ENCODE assay signal across 8 cellular contexts in genomic region chr9:136245194-136246150, GRCh38. TPM values are rescaled to one million over a fixed set of nuclear protein-coding genes. Genes with fewer than 3 reads are reported as not detected.
A peak's percentile ranks its signal among the peaks of the same experiment; 100 is the strongest.
DNase-seq lines count a peak whose midpoint lies in the region; ATAC-seq, FAIRE-seq and TF ChIP-seq lines count a peak whose summit lies in the region.

Gene QSOX2, minus strand, starts transcription at chr9:136245812. Its CDS starts 9 bp downstream, at chr9:136245803.

- no peak for TF ChIP-seq CTCF in heart left ventricle (IDR thresholded peaks at IDR 0.05)
- TF ChIP-seq CTCF in transverse colon (IDR thresholded peaks at IDR 0.05), result no peak

- in situ Hi-C loops in transverse colon (cut with MboI; ENCODE audit: low pct_ligation_motif_present in 1 of 4, low pct_unique_long_range_greater_than_20kb in 1 of 4, low sequenced_read_pairs in 3 of 4), result no loop called here

- H3K4me1 ChIP-seq in adipocyte (ENCODE audit: control insufficient read depth, insufficient read depth, low read length) (peaks cover 14% of the 10 kb centered on the region), heart left ventricle (peaks cover 3 to 44% (median 21%) of the 10 kb centered on the region in 12 donors), transverse colon (peaks cover 8 to 19% (median 16%) of the 10 kb centered on the region in 4 donors)

- H3K27me3 ChIP-seq in adipocyte (replicated peaks; ENCODE audit: control insufficient read depth, insufficient read depth, low read length) (peaks cover 38% of the 10 kb centered on the region), heart left ventricle (no peaks in the 10 kb centered on the region), transverse colon (peaks cover 13% of the 10 kb centered on the region)

- H3K27ac ChIP-seq in heart left ventricle (peak within 1 kb of the TSS in 3 of 12 donors; percentile 30 to 46 (median 33)), transverse colon (peak within 1 kb of the TSS; percentile 43 to 77 (median 64))

- DNase-seq in DMS153 treated with DMSO at 0.1 percent for 48 hours (lab: John Stamatoyannopoulos, UW; ENCODE audit: unreplicated experiment) (peak; percentile 78), H54 (ENCODE audit: insufficient read length, low spot score) (peak; percentile 93), NCI-H1048 (lab: John Stamatoyannopoulos, UW) (peak; percentile 51), adipocyte (ENCODE audit: low read depth) (peak; percentile 94), heart left ventricle (peak; percentile 81 to 91 (median 89)), posterior cingulate gyrus (peak; percentile 69 to 98 (median 82)), transverse colon (peak; percentile 87)

- FAIRE-seq in H54 (lab: Jason Lieb, UNC), result no peak

- H3K9me3 ChIP-seq in adipocyte (ENCODE audit: control insufficient read depth, low read length), result no peaks in the 10 kb centered on the region
- no peaks in the 10 kb centered on the region for H3K9me3 ChIP-seq in heart left ventricle
- H3K9me3 ChIP-seq in transverse colon, result no peaks in the 10 kb centered on the region

- intact Hi-C loops in T-helper 1 cell treated with Interleukin-12 subunit alpha and Interleukin-12 subunit beta and Interleukin-4 antibody, amounts not matched to agents 30 ng/mL and 1 ng/mL, for 36 hours (cut with micrococcal nuclease), result loop anchor here (1.0 to 10.0 kb wide), 8 partner anchors 13 to 1215 kb away; partner anchors contain the start of genes CAMSAP1, DNLZ and UBAC1
- intact Hi-C loops in heart left ventricle (cut with DNase I), result loop anchor here in 1 of 10 donors (10.0 kb wide), 1 partner anchor 281 kb away; the partner anchor contains the start of gene UBAC1
- intact Hi-C loops in posterior cingulate gyrus (cut with DNase I), result loop anchor here (1.0 kb wide), 1 partner anchor 22 kb away; no protein-coding TSS in a partner anchor
- intact Hi-C loops in transverse colon (cut with DNase I; ENCODE audit: low total_unique reads), result no loop called here

- peak within 1 kb of the TSS; percentile 77 for H3K9ac ChIP-seq in adipocyte (ENCODE audit: low read length)

- H3K36me3 ChIP-seq in adipocyte (ENCODE audit: control insufficient read depth, insufficient read depth, low read length, severe bottlenecking) (no peaks in the 10 kb centered on the region), heart left ventricle (no peaks in the 10 kb centered on the region), transverse colon (no peaks in the 10 kb centered on the region)

- no peak for TF ChIP-seq EP300 in transverse colon (IDR thresholded peaks at IDR 0.05; ENCODE audit: low read depth)

- H3K4me3 ChIP-seq in adipocyte (ENCODE audit: low read length) (peak within 1 kb of the TSS; percentile 88), heart left ventricle (peak within 1 kb of the TSS; percentile 67 to 95 (median 82)), transverse colon (peak within 1 kb of the TSS; percentile 72 to 95 (median 79))

- ATAC-seq in heart left ventricle, result peak; percentile 67 to 89 (median 88)

- WGBS in heart left ventricle, 4 donors, result 1 to 3% (median 1%) methylated on average over 15 to 113 of the region's 113 CpGs
- WGBS in transverse colon (ENCODE audit: low coverage in 1 of 2), 2 donors, result 0% methylated on average over 3 to 31 of the region's 113 CpGs

- TF ChIP-seq POLR2A in H54 (IDR thresholded peaks at IDR 0.05; ENCODE audit: low read depth, low read length), result peak; percentile 75
- TF ChIP-seq POLR2A in heart left ventricle (IDR thresholded peaks at IDR 0.05), result no peak
- TF ChIP-seq POLR2A in transverse colon (IDR thresholded peaks at IDR 0.05), result no peak

RNA-seq across cellular contexts. Expression of gene QSOX2, which starts in this region (rescaled TPM):
- 16.0 and 16.3 TPM in 2 replicates for total RNA-seq in T-helper 1 cell treated with Interleukin-12 subunit alpha and Interleukin-12 subunit beta and Interleukin-4 antibody, amounts not matched to agents 30 ng/mL and 1 ng/mL, for 36 hours
- 1 to 10 TPM; 4.8 to 7.8 (median 5.9) TPM for total RNA-seq in heart left ventricle
- polyA plus RNA-seq in heart left ventricle, result 1 to 10 TPM; 4.3 to 9.9 TPM
- 10 to 100 TPM in 1 of 4 donors, 1 to 10 TPM in 3; 3.7 to 18.1 (median 4.8) TPM for total RNA-seq in transverse colon
